ENCODE assay signal across 8 cellular contexts in genomic region chr7:27150568-27151340, GRCh38. TPM values are rescaled to one million over a fixed set of nuclear protein-coding genes. Genes with fewer than 3 reads are reported as not detected.
DNase-seq lines count a peak whose midpoint lies in the region; ATAC-seq and TF ChIP-seq lines count a peak whose summit lies in the region.

No MANE protein-coding gene starts in this region.

- TF ChIP-seq POLR2A in ovary (IDR thresholded peaks at IDR 0.05) (no peak), vagina (IDR thresholded peaks at IDR 0.05) (peak in 1 of 2 donors; percentile 37)

- 3 to 4% (median 3%) methylated on average over 53 to 58 of the region's 58 CpGs for WGBS in ovary, 3 donors

- TF ChIP-seq CTCF in ovary (IDR thresholded peaks at IDR 0.05) (peak; percentile 50 to 84 (median 61)), vagina (IDR thresholded peaks at IDR 0.05) (peak in 2 of 3 experiments; percentile 12 to 81)

- H3K9me3 ChIP-seq in ovary (peaks cover 0 to 5% of the 10 kb centered on the region in 2 donors), vagina (no peaks in the 10 kb centered on the region)

- H3K36me3 ChIP-seq in ovary (no peaks in the 10 kb centered on the region), vagina (no peaks in the 10 kb centered on the region)

- DNase-seq in COLO829 (ENCODE audit: low spot score) (peak; percentile 93), HK-2 (ENCODE audit: unreplicated experiment) (peak; percentile 83), activated gamma-delta T cell (lab: John Stamatoyannopoulos, UW) (peak; percentile 45), germinal center (ENCODE audit: low spot score) (peak; percentile 88), ovary (peak; percentile 58 to 81 (median 64)), vagina (ENCODE audit: extremely low spot score in 2 of 2) (peak in 1 of 2 donors; percentile 86)

- H3K27me3 ChIP-seq in ovary (peaks cover 3% of the 10 kb centered on the region), vagina (no peaks in the 10 kb centered on the region)

- H3K4me1 ChIP-seq in ovary (ENCODE audit: insufficient read depth) (peaks cover 4% of the 10 kb centered on the region), vagina (peaks cover 63% of the 10 kb centered on the region)

- intact Hi-C loops in ovary (cut with DNase I) = loop anchor here in 1 of 4 donors (10.0 kb wide), 2 partner anchors 946 to 1256 kb away; partner anchors contain the start of genes CBX3 and HNRNPA2B1
- intact Hi-C loops in vagina (cut with DNase I) = loop anchor here (10.0 kb wide), 1 partner anchor 946 kb away; the partner anchor contains the start of genes CBX3 and HNRNPA2B1

- H3K4me3 ChIP-seq in ovary = peak overlapping the region; percentile 74
- H3K4me3 ChIP-seq in vagina = peak overlapping the region; percentile 49 to 57

- H3K27ac ChIP-seq in ovary = no peak overlapping the region
- H3K27ac ChIP-seq in vagina = peak overlapping the region; percentile 84

- peak; percentile 74 for ATAC-seq in GM19452 (IDR thresholded peaks at IDR 0.05; ENCODE audit: unreplicated experiment)

- no peak for TF ChIP-seq EP300 in ovary (IDR thresholded peaks at IDR 0.05)

TF ChIP-seq in PFSK-1, 5 proteins besides CTCF, POLR2A, EP300 and RAD21:
- TF ChIP-seq FOXP2 (optimal IDR thresholded peaks at IDR 0.05; ENCODE audit: borderline replicate concordance, extremely low read depth, extremely low read length, insufficient read depth) (peak; percentile 60), POLR2AphosphoS5 (IDR thresholded peaks at IDR 0.05; ENCODE audit: low read depth, low read length) (no peak), TAF1 (IDR thresholded peaks at IDR 0.05; ENCODE audit: borderline replicate concordance, insufficient read depth, low read length) (no peak), REST (IDR thresholded peaks at IDR 0.05; ENCODE audit: insufficient read depth in 1 of 2, low read depth in 2 of 2, low read length in 2 of 2) (0 out of 4 replicates have a peak, but pooled peaks of 1 of the 2 experiments have one; percentile 28), SIN3A (IDR thresholded peaks at IDR 0.05; ENCODE audit: borderline replicate concordance, insufficient read depth, low read length) (no peak)

RNA-seq across cellular contexts. Expression of gene HOXA3, which starts 1.6 kb away (rescaled TPM):
- polyA plus RNA-seq in PFSK-1 (2012; ENCODE audit: insufficient read length, low read depth) = not detected
- total RNA-seq in ovary (10 to 100 TPM in 2 of 7 donors, 1 to 10 TPM in 3, under 1 TPM in 2; 0.36 to 50.9 (median 1.3) TPM), vagina (3.9 TPM)
- 1 to 10 TPM; 2.3 to 3.4 TPM for polyA plus RNA-seq in ovary

RNA-seq across cellular contexts. Expression of gene HOXA6, which starts 3.2 kb away (rescaled TPM):
- not detected for polyA plus RNA-seq in PFSK-1 (2012; ENCODE audit: insufficient read length, low read depth)
- total RNA-seq in ovary = 1 to 10 TPM in 3 of 7 donors, under 1 TPM in 4; 0.32 to 4.2 (median 0.43) TPM
- under 1 TPM in 1 of 2 donors, not detected in 1; 0.29 TPM for polyA plus RNA-seq in ovary
- total RNA-seq in vagina = 1.7 TPM

RNA-seq across cellular contexts. Expression of gene HOXA7, which starts 5.7 kb away (rescaled TPM):
- not detected for polyA plus RNA-seq in PFSK-1 (2012; ENCODE audit: insufficient read length, low read depth)
- total RNA-seq in ovary (1 to 10 TPM in 3 of 7 donors, under 1 TPM in 4; 0.23 to 4.5 (median 0.75) TPM), vagina (23.8 TPM)
- polyA plus RNA-seq in ovary = 1 to 10 TPM in 1 of 2 donors, under 1 TPM in 1; 0.53 to 4.1 TPM

RNA-seq across cellular contexts. Expression of gene HOXA5, which starts 7.3 kb away (rescaled TPM):
- polyA plus RNA-seq in PFSK-1 (2012; ENCODE audit: insufficient read length, low read depth) = not detected
- total RNA-seq in ovary (10 to 100 TPM in 2 of 7 donors, 1 to 10 TPM in 2, under 1 TPM in 3; 0.40 to 29.6 (median 1.4) TPM), vagina (6.1 TPM)
- 1 to 10 TPM; 1.8 to 5.6 TPM for polyA plus RNA-seq in ovary

RNA-seq across cellular contexts. Expression of gene HOXA9, which starts 14.6 kb away (rescaled TPM):
- polyA plus RNA-seq in PFSK-1 (2012; ENCODE audit: insufficient read length, low read depth) = not detected
- 1 to 10 TPM in 1 of 7 donors, under 1 TPM in 5, not detected in 1; 0.12 to 1.0 (median 0.57) TPM for total RNA-seq in ovary
- polyA plus RNA-seq in ovary = 1 to 10 TPM in 1 of 2 donors, under 1 TPM in 1; 0.22 to 2.5 TPM
- 13.0 TPM for total RNA-seq in vagina
